Comparison of ENCODE assay signal across 13 cellular contexts in the genomic region with DNA sequence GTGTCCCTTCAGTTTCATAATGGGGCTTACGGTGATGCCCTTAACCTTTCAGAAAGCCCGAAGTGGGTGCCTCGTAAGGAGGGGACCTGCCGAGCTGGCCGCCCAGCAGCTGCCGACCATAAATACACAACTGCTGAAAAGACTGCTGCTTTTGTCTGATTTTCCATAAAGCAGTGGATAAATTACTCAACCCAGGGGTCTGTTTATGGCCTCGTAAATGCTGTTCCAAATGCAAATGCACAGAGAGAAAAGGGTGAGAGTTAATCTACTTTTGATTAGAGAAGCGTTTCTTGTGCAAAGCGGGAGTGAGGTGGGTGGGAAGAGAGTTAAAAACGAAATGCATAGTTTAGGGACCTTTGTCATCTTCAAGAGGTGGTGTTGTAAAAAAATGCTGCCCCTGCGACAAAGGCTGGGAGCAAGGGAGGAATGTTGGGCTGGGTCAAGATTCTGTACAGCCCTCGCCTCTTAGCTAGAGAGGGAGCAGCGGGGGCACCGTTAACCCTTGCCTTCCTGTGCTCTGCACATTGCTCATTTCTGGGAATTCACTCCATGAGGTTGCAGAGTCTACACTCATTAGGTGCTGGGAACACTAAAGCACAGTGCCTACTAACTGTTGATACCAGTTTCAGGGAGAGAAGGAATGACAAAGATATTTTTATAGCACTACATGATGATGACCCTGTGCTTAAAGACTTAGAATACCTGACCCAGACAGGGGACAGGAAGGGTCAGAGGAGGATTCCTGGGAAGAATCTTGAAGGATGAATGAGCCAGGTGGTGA.
DNase-seq lines count a peak whose midpoint lies in the region; ATAC-seq and TF ChIP-seq lines count a peak whose summit lies in the region.
"Had no signal": no experiment of that assay in that cellular context is flagged by ENCODE, and none has a peak within 500 bp of the region (broad histone marks: within the 10 kb centered on the region; RNA-seq: fewer than 3 reads in every experiment).

No MANE protein-coding gene starts in this region.

- peak; percentile 37 for ATAC-seq in sciatic nerve
- no peak for ATAC-seq in GM21515 (IDR thresholded peaks at IDR 0.05; ENCODE audit: unreplicated experiment)
- ATAC-seq in HG02623 (IDR thresholded peaks at IDR 0.05; ENCODE audit: unreplicated experiment), result no peak
- ATAC-seq: activated CD8-positive, alpha-beta T cell treated with anti-CD3 and anti-CD28 coated beads for 36 hours; psoas muscle; stimulated activated naive CD8-positive, alpha-beta T cell treated with anti-CD3 and anti-CD28 coated beads, Interleukin-15, Interleukin-2, amounts not matched to agents 100 U/mL and 50 U/mL, for 24 hours had no signal

- CTCF ChIA-PET in HEK293 (lab: Yijun Ruan, JAX), result interaction anchor here (0.6 kb wide), 1 partner anchor 15 kb away, joined by 4 read pairs; no protein-coding TSS in a partner anchor

- H3K9me3 ChIP-seq in HEK293 (ENCODE audit: control insufficient read depth, insufficient read depth, low read depth, low read length), result no peaks in the 10 kb centered on the region
- H3K9me3 ChIP-seq in iPS-18a (ENCODE audit: control insufficient read depth, low read depth, low read length), result no peaks in the 10 kb centered on the region
- H3K9me3 ChIP-seq: psoas muscle had no signal

- H3K4me3 ChIP-seq in HEK293 (ENCODE audit: low read depth, low read length) (no peak overlapping the region; the same call in 1 of the 2 replicates), iPS-18a (ENCODE audit: low read length) (peak overlapping the region; percentile 48)
- H3K4me3 ChIP-seq: psoas muscle had no signal

- H3K9ac ChIP-seq in iPS-18a (ENCODE audit: low read length), result no peak overlapping the region

- POLR2A ChIA-PET in HEK293 (lab: Yijun Ruan, JAX), result no interaction called here

- H3K36me3 ChIP-seq in HEK293 (ENCODE audit: control insufficient read depth in 2 of 2, insufficient read depth in 1 of 2, low read length in 2 of 2) (no peaks in the 10 kb centered on the region), iPS-18a (ENCODE audit: control insufficient read depth, low read depth, low read length) (no peaks in the 10 kb centered on the region)

- H3K27ac ChIP-seq in HEK293 (ENCODE audit: extremely low read depth, low read depth, low read length) (peak overlapping the region; percentile 86), iPS-18a (ENCODE audit: low read length) (no peak overlapping the region)
- H3K27ac ChIP-seq: psoas muscle had no signal

- intact Hi-C loops in sciatic nerve (cut with DNase I), result no loop called here

- DNase-seq in NCI-H345 treated with DMSO at 0.1 percent for 48 hours (lab: John Stamatoyannopoulos, UW; ENCODE audit: unreplicated experiment) (peak; percentile 52), sciatic nerve (ENCODE audit: low spot score) (no peak), NCI-H128 (lab: John Stamatoyannopoulos, UW; ENCODE audit: unreplicated experiment) (no peak), CD1c-positive myeloid dendritic cell (ENCODE audit: extremely low spot score) (no peak)
- DNase-seq: activated CD8-positive, alpha-beta T cell treated with anti-CD3 and anti-CD28 coated beads for 36 hours; CD4-positive, CD25-positive, alpha-beta regulatory T cell; psoas muscle; stimulated activated CD4-positive, alpha-beta T cell treated with anti-CD3 and anti-CD28 coated beads, Interleukin-4, amount 100 ng/mL, for 1 hour; stimulated activated naive CD8-positive, alpha-beta T cell treated with anti-CD3 and anti-CD28 coated beads, Interleukin-15, Interleukin-2, amounts not matched to agents 100 U/mL and 50 U/mL, for 24 hours had no signal

- TF ChIP-seq CTCF in HEK293 (tag by site-specific recombination; IDR thresholded peaks at IDR 0.05), result no peak

- H3K4me1 ChIP-seq in HEK293 (ENCODE audit: control insufficient read depth, insufficient read depth, low read length) (peaks cover 42% of the 10 kb centered on the region), iPS-18a (ENCODE audit: control insufficient read depth, low read depth, low read length) (peaks cover 11% of the 10 kb centered on the region)
- H3K4me1 ChIP-seq: psoas muscle had no signal

- peaks cover 9% of the 10 kb centered on the region for H3K27me3 ChIP-seq in iPS-18a (ENCODE audit: control insufficient read depth, insufficient read depth, low read length)

TF ChIP-seq in HEK293, 187 proteins besides CTCF, POLR2A, EP300 and RAD21 (continues in another document):
- TF ChIP-seq, protein P1, sequence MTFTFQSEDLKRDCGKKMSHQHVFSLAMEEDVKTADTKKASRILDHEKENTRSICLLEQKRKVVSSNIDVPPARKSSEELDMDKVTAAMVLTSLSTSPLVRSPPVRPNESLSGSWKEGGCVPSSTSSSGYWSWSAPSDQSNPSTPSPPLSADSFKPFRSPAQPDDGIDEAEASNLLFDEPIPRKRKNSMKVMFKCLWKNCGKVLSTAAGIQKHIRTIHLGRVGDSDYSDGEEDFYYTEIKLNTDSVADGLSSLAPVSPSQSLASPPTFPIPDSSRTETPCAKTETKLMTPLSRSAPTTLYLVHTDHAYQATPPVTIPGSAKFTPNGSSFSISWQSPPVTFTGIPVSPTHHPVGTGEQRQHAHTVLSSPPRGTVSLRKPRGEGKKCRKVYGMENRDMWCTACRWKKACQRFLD (tag by site-specific recombination; IDR thresholded peaks at IDR 0.05), result no peak
- TF ChIP-seq, protein P2, sequence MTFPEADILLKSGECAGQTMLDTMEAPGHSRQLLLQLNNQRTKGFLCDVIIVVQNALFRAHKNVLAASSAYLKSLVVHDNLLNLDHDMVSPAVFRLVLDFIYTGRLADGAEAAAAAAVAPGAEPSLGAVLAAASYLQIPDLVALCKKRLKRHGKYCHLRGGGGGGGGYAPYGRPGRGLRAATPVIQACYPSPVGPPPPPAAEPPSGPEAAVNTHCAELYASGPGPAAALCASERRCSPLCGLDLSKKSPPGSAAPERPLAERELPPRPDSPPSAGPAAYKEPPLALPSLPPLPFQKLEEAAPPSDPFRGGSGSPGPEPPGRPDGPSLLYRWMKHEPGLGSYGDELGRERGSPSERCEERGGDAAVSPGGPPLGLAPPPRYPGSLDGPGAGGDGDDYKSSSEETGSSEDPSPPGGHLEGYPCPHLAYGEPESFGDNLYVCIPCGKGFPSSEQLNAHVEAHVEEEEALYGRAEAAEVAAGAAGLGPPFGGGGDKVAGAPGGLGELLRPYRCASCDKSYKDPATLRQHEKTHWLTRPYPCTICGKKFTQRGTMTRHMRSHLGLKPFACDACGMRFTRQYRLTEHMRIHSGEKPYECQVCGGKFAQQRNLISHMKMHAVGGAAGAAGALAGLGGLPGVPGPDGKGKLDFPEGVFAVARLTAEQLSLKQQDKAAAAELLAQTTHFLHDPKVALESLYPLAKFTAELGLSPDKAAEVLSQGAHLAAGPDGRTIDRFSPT (tag by site-specific recombination; IDR thresholded peaks at IDR 0.05), result peak; percentile 68; the same call in 1 of the 2 replicates
- TF ChIP-seq ZNF211 (tag by site-specific recombination; IDR thresholded peaks at IDR 0.05; ENCODE audit: low read depth) (no peak), ZFP37 (tag by site-specific recombination; IDR thresholded peaks at IDR 0.05) (no peak), ZNF791 (tag by site-specific recombination; IDR thresholded peaks at IDR 0.05) (no peak), ZNF391 (tag by site-specific recombination; IDR thresholded peaks at IDR 0.05; ENCODE audit: borderline replicate concordance, low read depth) (no peak), ZNF629 (tag by site-specific recombination; IDR thresholded peaks at IDR 0.05) (0 out of 2 replicates have a peak, but pooled peaks have one; percentile 28), ZNF394 (tag by site-specific recombination; IDR thresholded peaks at IDR 0.05; ENCODE audit: borderline replicate concordance) (peak; percentile 74), KLF7 (tag by site-specific recombination; IDR thresholded peaks at IDR 0.05; ENCODE audit: borderline replicate concordance) (peak; percentile 63; the same call in 1 of the 2 replicates), ZNF664 (tag by site-specific recombination; IDR thresholded peaks at IDR 0.05) (no peak; the same call in 1 of the 2 replicates), SP2 (tag by site-specific recombination; IDR thresholded peaks at IDR 0.05) (no peak), ZNF23 (tag by site-specific recombination; IDR thresholded peaks at IDR 0.05; ENCODE audit: borderline replicate concordance) (no peak), ZNF366 (tag by site-specific recombination; conservative IDR thresholded peaks at IDR 0.05) (no peak; the same call in 1 of the 2 replicates), ZNF555 (tag by site-specific recombination; conservative IDR thresholded peaks at IDR 0.05) (no peak)
- TF ChIP-seq, protein P3, sequence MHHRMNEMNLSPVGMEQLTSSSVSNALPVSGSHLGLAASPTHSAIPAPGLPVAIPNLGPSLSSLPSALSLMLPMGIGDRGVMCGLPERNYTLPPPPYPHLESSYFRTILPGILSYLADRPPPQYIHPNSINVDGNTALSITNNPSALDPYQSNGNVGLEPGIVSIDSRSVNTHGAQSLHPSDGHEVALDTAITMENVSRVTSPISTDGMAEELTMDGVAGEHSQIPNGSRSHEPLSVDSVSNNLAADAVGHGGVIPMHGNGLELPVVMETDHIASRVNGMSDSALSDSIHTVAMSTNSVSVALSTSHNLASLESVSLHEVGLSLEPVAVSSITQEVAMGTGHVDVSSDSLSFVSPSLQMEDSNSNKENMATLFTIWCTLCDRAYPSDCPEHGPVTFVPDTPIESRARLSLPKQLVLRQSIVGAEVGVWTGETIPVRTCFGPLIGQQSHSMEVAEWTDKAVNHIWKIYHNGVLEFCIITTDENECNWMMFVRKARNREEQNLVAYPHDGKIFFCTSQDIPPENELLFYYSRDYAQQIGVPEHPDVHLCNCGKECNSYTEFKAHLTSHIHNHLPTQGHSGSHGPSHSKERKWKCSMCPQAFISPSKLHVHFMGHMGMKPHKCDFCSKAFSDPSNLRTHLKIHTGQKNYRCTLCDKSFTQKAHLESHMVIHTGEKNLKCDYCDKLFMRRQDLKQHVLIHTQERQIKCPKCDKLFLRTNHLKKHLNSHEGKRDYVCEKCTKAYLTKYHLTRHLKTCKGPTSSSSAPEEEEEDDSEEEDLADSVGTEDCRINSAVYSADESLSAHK (tag by site-specific recombination; IDR thresholded peaks at IDR 0.05), result peak; percentile 95
- TF ChIP-seq, protein P4, sequence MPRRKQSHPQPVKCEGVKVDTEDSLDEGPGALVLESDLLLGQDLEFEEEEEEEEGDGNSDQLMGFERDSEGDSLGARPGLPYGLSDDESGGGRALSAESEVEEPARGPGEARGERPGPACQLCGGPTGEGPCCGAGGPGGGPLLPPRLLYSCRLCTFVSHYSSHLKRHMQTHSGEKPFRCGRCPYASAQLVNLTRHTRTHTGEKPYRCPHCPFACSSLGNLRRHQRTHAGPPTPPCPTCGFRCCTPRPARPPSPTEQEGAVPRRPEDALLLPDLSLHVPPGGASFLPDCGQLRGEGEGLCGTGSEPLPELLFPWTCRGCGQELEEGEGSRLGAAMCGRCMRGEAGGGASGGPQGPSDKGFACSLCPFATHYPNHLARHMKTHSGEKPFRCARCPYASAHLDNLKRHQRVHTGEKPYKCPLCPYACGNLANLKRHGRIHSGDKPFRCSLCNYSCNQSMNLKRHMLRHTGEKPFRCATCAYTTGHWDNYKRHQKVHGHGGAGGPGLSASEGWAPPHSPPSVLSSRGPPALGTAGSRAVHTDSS (tag by site-specific recombination; IDR thresholded peaks at IDR 0.05), result no peak
